ENCODE assay signal across 12 cellular contexts in the genomic region with DNA sequence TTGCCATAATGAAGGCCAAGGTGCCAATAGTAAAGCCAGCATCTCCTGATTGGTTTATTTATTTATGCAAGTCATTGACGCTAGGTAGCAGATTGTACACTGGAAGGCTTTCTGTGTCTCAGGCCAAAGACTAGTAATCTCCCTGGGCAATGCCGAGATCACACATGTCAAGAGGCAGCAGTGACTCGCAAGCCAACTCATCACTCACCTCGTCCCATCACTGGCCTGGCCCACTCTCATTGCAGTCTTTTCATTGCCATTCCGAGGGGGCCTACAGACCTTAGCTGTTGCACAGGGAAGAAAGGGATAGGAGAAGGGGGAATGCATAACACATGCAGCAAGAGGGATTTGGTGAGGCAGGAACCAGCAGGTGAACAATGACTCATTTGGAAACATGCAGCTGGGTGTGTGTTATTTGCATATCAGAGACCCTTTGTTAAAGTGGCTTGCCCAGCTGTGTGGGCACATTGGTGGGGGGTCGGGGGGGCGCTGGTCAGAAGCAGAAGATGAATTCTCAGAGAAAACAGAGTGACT.
DNase-seq lines count a peak whose midpoint lies in the region; ATAC-seq and TF ChIP-seq lines count a peak whose summit lies in the region.
"Had no signal": no experiment of that assay in that cellular context is flagged by ENCODE, and none has a peak within 500 bp of the region (broad histone marks: within the 10 kb centered on the region; RNA-seq: fewer than 3 reads in every experiment).

No MANE protein-coding gene starts in this region.

- H3K27me3 ChIP-seq in A673 (replicated peaks; ENCODE audit: insufficient read depth, low read depth, low read length, poor library complexity) (no peaks in the 10 kb centered on the region), NT2/D1 (ENCODE audit: insufficient read depth, insufficient read length) (no peaks in the 10 kb centered on the region), breast epithelium (no peaks in the 10 kb centered on the region)

- intact Hi-C loops in A673 (cut with micrococcal nuclease; ENCODE audit: unreplicated experiment) (no loop called here), breast epithelium (cut with DNase I; ENCODE audit: low total_unique reads) (no loop called here)

- no TSS peak for BruUV-seq in A673 (replicated peaks; lab: Mats Ljungman, UMichigan)

- no peak for DNase-seq in A673 (ENCODE audit: low spot score)
- peak; percentile 72 for DNase-seq in NT2/D1 (ENCODE audit: low read depth, low spot score)
- DNase-seq in GDM1 (lab: John Stamatoyannopoulos, UW), result no peak
- no peak for DNase-seq in breast epithelium (ENCODE audit: low spot score in 2 of 2)
- no peak for DNase-seq in glomerular visceral epithelial cell (ENCODE audit: extremely low spot score)
- no peak for DNase-seq in NCI-H2081 treated with DMSO at 0.1 percent for 48 hours (lab: John Stamatoyannopoulos, UW)
- DNase-seq: KG1; NCI-H524 treated with DMSO at 0.1 percent for 48 hours; stimulated activated CD4-positive, alpha-beta T cell treated with anti-CD3 and anti-CD28 coated beads, Interleukin-2, amount 100 ng/mL, for 24 hours had no signal

- H3K27ac ChIP-seq in A673 (ENCODE audit: low read depth, low read length, poor library complexity, severe bottlenecking) (peak overlapping the region; percentile 7), breast epithelium (no peak overlapping the region)

- no peak overlapping the region for H3K4me3 ChIP-seq in A673 (ENCODE audit: low read depth, low read length, poor library complexity, severe bottlenecking)
- no peak overlapping the region for H3K4me3 ChIP-seq in NT2/D1 (ENCODE audit: insufficient read length, low read depth)
- no peak overlapping the region for H3K4me3 ChIP-seq in breast epithelium

- no peak overlapping the region for H3K9ac ChIP-seq in NT2/D1 (ENCODE audit: insufficient read length, low read depth)

- H3K36me3 ChIP-seq in A673 (ENCODE audit: insufficient read depth, low read length, poor library complexity, severe bottlenecking) (no peaks in the 10 kb centered on the region), NT2/D1 (ENCODE audit: insufficient read depth, insufficient read length, low read length) (no peaks in the 10 kb centered on the region), breast epithelium (no peaks in the 10 kb centered on the region)

- TF ChIP-seq CTCF in A673 (conservative IDR thresholded peaks at IDR 0.05; ENCODE audit: low read depth, low read length) (no peak), breast epithelium (IDR thresholded peaks at IDR 0.05) (no peak)

- no peak for TF ChIP-seq POLR2A in breast epithelium (IDR thresholded peaks at IDR 0.05)

- POLR2A ChIA-PET in A673 (lab: Charles Lee; ENCODE audit: low non-redundant PET), result no interaction called here

- H3K9me3 ChIP-seq in A673 (ENCODE audit: low read depth, low read length, poor library complexity, severe bottlenecking) (no peaks in the 10 kb centered on the region), NT2/D1 (ENCODE audit: insufficient read depth, low read length) (no peaks in the 10 kb centered on the region), breast epithelium (no peaks in the 10 kb centered on the region)

- H3K4me1 ChIP-seq in A673 (ENCODE audit: insufficient read depth, low read length, poor library complexity, severe bottlenecking) (peaks cover 31% of the 10 kb centered on the region), NT2/D1 (ENCODE audit: insufficient read depth, insufficient read length) (peaks cover 3% of the 10 kb centered on the region), breast epithelium (no peaks in the 10 kb centered on the region)

- CTCF ChIA-PET in A673 (lab: Charles Lee), result no interaction called here

- ATAC-seq in GM19328 (IDR thresholded peaks at IDR 0.05; ENCODE audit: unreplicated experiment) (peak; percentile 59), HG02885 (IDR thresholded peaks at IDR 0.05; ENCODE audit: poor library complexity, unreplicated experiment) (peak; percentile 74)
- ATAC-seq: HCT116 had no signal
